ENCODE assay signal across 8 cellular contexts in genomic region chr5:150758534-150759333, GRCh38. TPM values are rescaled to one million over a fixed set of nuclear protein-coding genes. Genes with fewer than 3 reads are reported as not detected.
DNase-seq lines count a peak whose midpoint lies in the region; ATAC-seq, FAIRE-seq and TF ChIP-seq lines count a peak whose summit lies in the region.

Gene DCTN4 (minus strand): TSS chr5:150759017. CDS start chr5:150758993, 24 bp downstream.

- DNase-seq in AG08396 (ENCODE audit: low spot score) (peak; percentile 92), NCI-H2227 treated with DMSO at 0.1 percent for 48 hours (lab: John Stamatoyannopoulos, UW) (peak; percentile 97), cardiac fibroblast (ENCODE audit: low read depth in 2 of 2) (peak; percentile 99 to 100), iPS-NIHi11 (ENCODE audit: low spot score) (peak; percentile 93), small intestine (peak; percentile 100)

- no peaks in the 10 kb centered on the region for H3K27me3 ChIP-seq in small intestine (ENCODE audit: control insufficient read depth in 2 of 2, insufficient read depth in 2 of 2, low read length in 2 of 2)

- H3K4me1 ChIP-seq in small intestine (ENCODE audit: control insufficient read depth in 2 of 2, insufficient read depth in 1 of 2, low read depth in 1 of 2, low read length in 1 of 2): peaks cover 0 to 6% of the 10 kb centered on the region in 2 donors

- peak; percentile 77 for TF ChIP-seq POLR2A in GM18951 (IDR thresholded peaks at IDR 0.05; ENCODE audit: extremely low read depth, insufficient read depth, insufficient read length)

- in situ Hi-C loops in GM18951 (cut with MboI; ENCODE audit: low sequenced_read_pairs, unreplicated experiment): no loop called here

- H3K27ac ChIP-seq in small intestine (ENCODE audit: low read depth in 1 of 2, low read length in 1 of 2): peak within 1 kb of the TSS; percentile 84 to 95

- H3K4me3 ChIP-seq in WI38 (ENCODE audit: low read depth, low read length) (peak within 1 kb of the TSS; percentile 76), cardiac fibroblast (replicated peaks in 1 of 2; ENCODE audit: low read depth in 2 of 2, low read length in 2 of 2) (peak within 1 kb of the TSS; percentile 73 to 78), small intestine (ENCODE audit: low read depth in 1 of 2, low read length in 2 of 2) (peak within 1 kb of the TSS; percentile 45 to 81)

- peaks cover 0 to 6% of the 10 kb centered on the region in 2 donors for H3K36me3 ChIP-seq in small intestine (ENCODE audit: control insufficient read depth in 2 of 2, insufficient read depth in 2 of 2, low read length in 2 of 2)

- no peak for FAIRE-seq in small intestine (lab: Jason Lieb, UNC)

- no peaks in the 10 kb centered on the region for H3K9me3 ChIP-seq in small intestine (ENCODE audit: control insufficient read depth, low read depth)

- TF ChIP-seq CTCF in WI38 (IDR thresholded peaks at IDR 0.05; ENCODE audit: low read depth, low read length): no peak
- no peak for TF ChIP-seq CTCF in cardiac fibroblast (IDR thresholded peaks at IDR 0.05; ENCODE audit: low read depth, low read length)

- peak; percentile 96 for ATAC-seq in HG03175 (IDR thresholded peaks at IDR 0.05; ENCODE audit: unreplicated experiment)

- WGBS in small intestine, 3 donors: 1 to 2% (median 1%) methylated on average over 48 to 51 of the region's 51 CpGs

RNA-seq across cellular contexts. Expression of gene DCTN4, which starts in this region (rescaled TPM):
- 10 to 100 TPM; 15.7 to 21.9 (median 17.9) TPM for polyA plus RNA-seq in small intestine

Comparison
In these comparisons a context has a peak if more than half of its experiments do, and no peak if none do; other contexts are left out.
1. Peak in every context shown above with its lines: DNase-seq, ATAC-seq, H3K4me3 ChIP-seq and H3K27ac ChIP-seq.